In genomic region chr5:132747693-132748440, GRCh38 we compare ENCODE assay signal across 8 cellular contexts. TPM values are rescaled to one million over a fixed set of nuclear protein-coding genes. Genes with fewer than 3 reads are reported as not detected.
DNase-seq lines count a peak whose midpoint lies in the region; ATAC-seq, FAIRE-seq and TF ChIP-seq lines count a peak whose summit lies in the region.

No MANE protein-coding gene starts in this region.

- H3K79me2 ChIP-seq in endothelial cell of umbilical vein (ENCODE audit: control insufficient read depth, insufficient read depth, low read length), result no peaks in the 10 kb centered on the region

- peaks cover 5% of the 10 kb centered on the region for H3K4me1 ChIP-seq in endothelial cell of umbilical vein (ENCODE audit: control insufficient read depth, extremely low read depth, insufficient read depth, low read length)
- peaks cover 13% of the 10 kb centered on the region for H3K4me1 ChIP-seq in skeletal muscle satellite cell (ENCODE audit: control insufficient read depth, insufficient read depth, low read length)

- H3K9me3 ChIP-seq in endothelial cell of umbilical vein (replicated peaks; ENCODE audit: control insufficient read depth, insufficient read depth, low read length), result no peaks in the 10 kb centered on the region
- no peaks in the 10 kb centered on the region for H3K9me3 ChIP-seq in skeletal muscle satellite cell (replicated peaks; ENCODE audit: low read length)

- BruUV-seq in endothelial cell of umbilical vein (replicated peaks; lab: Mats Ljungman, UMichigan), result no TSS peak

- no peak for TF ChIP-seq CTCF in endothelial cell of umbilical vein (IDR thresholded peaks at IDR 0.05; ENCODE audit: extremely low read depth in 1 of 2, insufficient read depth in 1 of 2, low read depth in 1 of 2, low read length in 2 of 2)

- no peaks in the 10 kb centered on the region for H3K36me3 ChIP-seq in endothelial cell of umbilical vein (ENCODE audit: control insufficient read depth in 2 of 2, extremely low read depth in 1 of 2, insufficient read depth in 2 of 2, low read length in 2 of 2)
- H3K36me3 ChIP-seq in skeletal muscle satellite cell (ENCODE audit: insufficient read depth, low read length), result no peaks in the 10 kb centered on the region

- H3K9me1 ChIP-seq in endothelial cell of umbilical vein (replicated peaks; ENCODE audit: control insufficient read depth, extremely low read depth, insufficient read depth, low read length), result no peaks in the 10 kb centered on the region

- H3K9ac ChIP-seq in endothelial cell of umbilical vein (replicated peaks; ENCODE audit: extremely low read depth, insufficient read depth, low read length), result no peak overlapping the region
- H3K9ac ChIP-seq in skeletal muscle satellite cell (ENCODE audit: low read depth, low read length), result no peak overlapping the region

- H3K4me2 ChIP-seq in endothelial cell of umbilical vein (ENCODE audit: insufficient read depth, low read length), result peak overlapping the region; percentile 63
- peak overlapping the region; percentile 70 for H3K4me2 ChIP-seq in skeletal muscle satellite cell (ENCODE audit: low read length)

- CTCF ChIA-PET in endothelial cell of umbilical vein (lab: Charles Lee), result interaction anchor here (0.7 to 5.5 kb wide), 17 partner anchors 7 to 221 kb away, joined by 3 to 48 read pairs (median 5); partner anchors contain the start of gene KIF3A

- POLR2A ChIA-PET in endothelial cell of umbilical vein (lab: Charles Lee), result no interaction called here

- H3K4me3 ChIP-seq in endothelial cell of umbilical vein (replicated peaks in 1 of 3; ENCODE audit: insufficient read depth in 1 of 3, low read depth in 1 of 3, low read length in 3 of 3) (peak overlapping the region; percentile 32 to 34 (median 34)), skeletal muscle satellite cell (ENCODE audit: low read length) (peak overlapping the region; percentile 61)

- intact Hi-C loops in endothelial cell of umbilical vein (cut with micrococcal nuclease), result loop anchor here (5.0 kb wide), 1 partner anchor 134 kb away; no protein-coding TSS in a partner anchor

- DNase-seq in activated CD4-positive, alpha-beta T cell treated with anti-CD3 and anti-CD28 coated beads for 4 hours, result peak; percentile 51 to 67
- DNase-seq in endothelial cell of umbilical vein (ENCODE audit: low read depth, low spot score) (no peak), COR-L47 (lab: John Stamatoyannopoulos, UW) (no peak)

- ATAC-seq in GM18498 (IDR thresholded peaks at IDR 0.05; ENCODE audit: unreplicated experiment) (peak; percentile 2), HG02571 (IDR thresholded peaks at IDR 0.05; ENCODE audit: unreplicated experiment) (no peak), HG03097 (IDR thresholded peaks at IDR 0.05; ENCODE audit: low FRiP score, unreplicated experiment) (no peak), HG02840 (IDR thresholded peaks at IDR 0.05; ENCODE audit: low FRiP score, unreplicated experiment) (no peak)

- no peak for TF ChIP-seq POLR2A in endothelial cell of umbilical vein (IDR thresholded peaks at IDR 0.05; ENCODE audit: low read depth, low read length)

- H3K27ac ChIP-seq in endothelial cell of umbilical vein (ENCODE audit: insufficient read depth, low read depth, low read length), result no peak overlapping the region

- H4K20me1 ChIP-seq in endothelial cell of umbilical vein (replicated peaks; ENCODE audit: control insufficient read depth, extremely low read depth, insufficient read depth, low read length), result no peaks in the 10 kb centered on the region

- H2AFZ ChIP-seq in endothelial cell of umbilical vein (ENCODE audit: low read depth, low read length), result peak overlapping the region; percentile 84

- dilution Hi-C loops in endothelial cell of umbilical vein (cut with MboI; ENCODE audit: extremely low pct_ligation_motif_present, low sequenced_read_pairs), result no loop called here

- no peak for FAIRE-seq in endothelial cell of umbilical vein (lab: Jason Lieb, UNC)

- H3K27me3 ChIP-seq in endothelial cell of umbilical vein (ENCODE audit: control insufficient read depth in 2 of 2, insufficient read depth in 2 of 2, low read length in 2 of 2), result peaks cover 0 to 2% of the 10 kb centered on the region in 2 experiments
- H3K27me3 ChIP-seq in skeletal muscle satellite cell (ENCODE audit: control insufficient read depth, insufficient read depth, low read length), result peaks cover 46% of the 10 kb centered on the region

TF ChIP-seq in endothelial cell of umbilical vein, 7 proteins besides CTCF, POLR2A, EP300 and RAD21:
- TF ChIP-seq GATA2 (IDR thresholded peaks at IDR 0.05; ENCODE audit: insufficient read depth, insufficient read length, low read depth, low read length) (no peak), EZH2 (IDR thresholded peaks at IDR 0.05; ENCODE audit: borderline replicate concordance, low read depth, low read length, severe bottlenecking) (peak; percentile 55)

RNA-seq across cellular contexts. Expression of gene CCNI2, which starts 0.6 kb away (rescaled TPM):
- total RNA-seq in endothelial cell of umbilical vein, result 0.53 TPM in 1 of 2 replicates, not detected in the other
- polyA plus RNA-seq in endothelial cell of umbilical vein, result 0.13 and 0.25 TPM in 2 replicates
- polyA plus RNA-seq in endothelial cell of umbilical vein (2011; cell fraction: cytosol; rRNA removed), result 0.08 and 0.14 TPM in 2 replicates
- 0.62 and 1.1 TPM in 2 replicates for polyA plus RNA-seq in endothelial cell of umbilical vein (2011; cell fraction: nucleus; rRNA removed)
- polyA plus RNA-seq in endothelial cell of umbilical vein (2012), result 3.4 and 4.1 TPM in 2 replicates
- polyA minus RNA-seq in endothelial cell of umbilical vein, result 0.56 and 1.7 TPM in 2 replicates
- polyA minus RNA-seq in endothelial cell of umbilical vein (2011; cell fraction: cytosol; rRNA and poly(A)+ RNA removed), result not detected
- 0.58 TPM in 1 of 2 replicates, not detected in the other for polyA minus RNA-seq in endothelial cell of umbilical vein (2011; cell fraction: nucleus; rRNA and poly(A)+ RNA removed)
- not detected in 2 replicates for total RNA-seq in skeletal muscle satellite cell (2012; rRNA removed)

RNA-seq across cellular contexts. Expression of gene KIF3A, which starts 10.5 kb away (rescaled TPM):
- total RNA-seq in endothelial cell of umbilical vein, result 11.2 and 15.8 TPM in 2 replicates
- polyA plus RNA-seq in endothelial cell of umbilical vein, result 2.4 and 3.3 TPM in 2 replicates
- 3.5 and 3.6 TPM in 2 replicates for polyA plus RNA-seq in endothelial cell of umbilical vein (2011; cell fraction: cytosol; rRNA removed)
- 7.8 and 12.3 TPM in 2 replicates for polyA plus RNA-seq in endothelial cell of umbilical vein (2011; cell fraction: nucleus; rRNA removed)
- 9.0 and 14.0 TPM in 2 replicates for polyA plus RNA-seq in endothelial cell of umbilical vein (2012)
- polyA minus RNA-seq in endothelial cell of umbilical vein, result 6.5 and 8.9 TPM in 2 replicates
- 3.8 TPM for polyA minus RNA-seq in endothelial cell of umbilical vein (2011; cell fraction: cytosol; rRNA and poly(A)+ RNA removed)
- 8.7 and 11.6 TPM in 2 replicates for polyA minus RNA-seq in endothelial cell of umbilical vein (2011; cell fraction: nucleus; rRNA and poly(A)+ RNA removed)
- 4.8 and 5.2 TPM in 2 replicates for total RNA-seq in skeletal muscle satellite cell (2012; rRNA removed)

RNA-seq across cellular contexts. Expression of gene SEPTIN8, which starts 29.2 kb away (rescaled TPM):
- 77.2 and 82.1 TPM in 2 replicates for total RNA-seq in endothelial cell of umbilical vein
- polyA plus RNA-seq in endothelial cell of umbilical vein, result 45.3 and 56.6 TPM in 2 replicates
- 56.2 and 59.9 TPM in 2 replicates for polyA plus RNA-seq in endothelial cell of umbilical vein (2011; cell fraction: cytosol; rRNA removed)
- 169 and 191 TPM in 2 replicates for polyA plus RNA-seq in endothelial cell of umbilical vein (2011; cell fraction: nucleus; rRNA removed)
- polyA plus RNA-seq in endothelial cell of umbilical vein (2012), result 64.5 and 64.8 TPM in 2 replicates
- 74.2 and 83.0 TPM in 2 replicates for polyA minus RNA-seq in endothelial cell of umbilical vein
- 8.4 TPM for polyA minus RNA-seq in endothelial cell of umbilical vein (2011; cell fraction: cytosol; rRNA and poly(A)+ RNA removed)
- polyA minus RNA-seq in endothelial cell of umbilical vein (2011; cell fraction: nucleus; rRNA and poly(A)+ RNA removed), result 39.0 and 42.6 TPM in 2 replicates
- 24.7 and 30.4 TPM in 2 replicates for total RNA-seq in skeletal muscle satellite cell (2012; rRNA removed)

Comparison
In these comparisons a context has a peak if more than half of its experiments do, and no peak if none do; other contexts are left out.
1. DNase-seq: peak in activated CD4-positive, alpha-beta T cell treated with anti-CD3 and anti-CD28 coated beads for 4 hours (2 of 2); none in endothelial cell of umbilical vein (single experiment) and COR-L47 (single experiment).